In genomic region chr4:184463158-184463557, GRCh38 we compare ENCODE assay signal across 2 cellular contexts.
TF ChIP-seq lines count a peak whose summit lies in the region.

No MANE protein-coding gene starts in this region.

TF ChIP-seq in HepG2, 621 proteins besides CTCF, POLR2A, EP300 and RAD21:
- TF ChIP-seq NBN (conservative IDR thresholded peaks at IDR 0.05) (no peak), ZNF644 (CRISPR knock-in tag; IDR thresholded peaks at IDR 0.05; ENCODE audit: low read depth) (0 out of 2 replicates have a peak, but pooled peaks have one; percentile 50)

TF ChIP-seq in K562, 482 proteins besides CTCF, POLR2A, EP300 and RAD21:
- TF ChIP-seq KLF6 (CRISPR knock-in tag; IDR thresholded peaks at IDR 0.05; ENCODE audit: borderline replicate concordance) (no peak), RNF219 (CRISPR knock-in tag; IDR thresholded peaks at IDR 0.05) (no peak), RAD51 (IDR thresholded peaks at IDR 0.05; ENCODE audit: borderline replicate concordance, low read depth) (no peak), GATAD2B (IDR thresholded peaks at IDR 0.05; ENCODE audit: borderline replicate concordance) (no peak), E2F8 (IDR thresholded peaks at IDR 0.05; ENCODE audit: low read depth, partially characterized antibody) (no peak), EHMT2 (IDR thresholded peaks at IDR 0.05) (0 out of 2 replicates have a peak, but pooled peaks have one; percentile 27)
